ENCODE assay signal across 10 cellular contexts in genomic region chr12:122106891-122107660, GRCh38. TPM values are rescaled to one million over a fixed set of nuclear protein-coding genes. Genes with fewer than 3 reads are reported as not detected.
A peak's percentile ranks its signal among the peaks of the same experiment; 100 is the strongest.
DNase-seq lines count a peak whose midpoint lies in the region; ATAC-seq and TF ChIP-seq lines count a peak whose summit lies in the region.
"Had no signal": no experiment of that assay in that cellular context is flagged by ENCODE, and none has a peak within 500 bp of the region (broad histone marks: within the 10 kb centered on the region; RNA-seq: fewer than 3 reads in every experiment).

No MANE protein-coding gene starts in this region.

- peak overlapping the region in 1 of 2 donors; percentile 20 for H3K27ac ChIP-seq in lung (ENCODE audit: low read depth in 1 of 2, low read length in 1 of 2)

- no peaks in the 10 kb centered on the region for H3K27me3 Mint-ChIP-seq in type B pancreatic cell

- no peaks in the 10 kb centered on the region for H3K27me3 ChIP-seq in lung (ENCODE audit: control insufficient read depth, insufficient read depth)

- H3K9me3 Mint-ChIP-seq in type B pancreatic cell = peaks cover 3% of the 10 kb centered on the region

- peaks cover 10% of the 10 kb centered on the region for H3K36me3 Mint-ChIP-seq in type B pancreatic cell

- TF ChIP-seq CTCF in lung (IDR thresholded peaks at IDR 0.05; ENCODE audit: control extremely low read depth, extremely low read depth) (no peak), type B pancreatic cell (conservative IDR thresholded peaks at IDR 0.05) (no peak)

- peaks cover 8 to 25% of the 10 kb centered on the region in 2 donors for H3K4me1 ChIP-seq in lung (ENCODE audit: control insufficient read depth in 2 of 2, insufficient read depth in 2 of 2, low read length in 2 of 2)

- H3K36me3 ChIP-seq in lung (ENCODE audit: control insufficient read depth in 2 of 2, insufficient read depth in 2 of 2, low read length in 2 of 2) = peaks cover 0 to 1% of the 10 kb centered on the region in 2 donors

- H3K27ac Mint-ChIP-seq in type B pancreatic cell = no peak overlapping the region

- peaks cover 12% of the 10 kb centered on the region for H3K4me1 Mint-ChIP-seq in type B pancreatic cell (ENCODE audit: unreplicated experiment)

- WGBS in lung, 2 donors = 68 to 80% methylated on average over 13 of the region's 13 CpGs

- ATAC-seq in lung (ENCODE audit: insufficient read depth, low FRiP score) = peak; percentile 79
- no peak for ATAC-seq in GM18907 (IDR thresholded peaks at IDR 0.05; ENCODE audit: unreplicated experiment)

- no peak overlapping the region for H3K4me3 ChIP-seq in lung

- no peak overlapping the region for H3K4me3 Mint-ChIP-seq in type B pancreatic cell

- DNase-seq in AG20443 (ENCODE audit: low spot score) (peak; percentile 73), NCI-H2029 (lab: John Stamatoyannopoulos, UW) (peak; percentile 96), amniotic epithelial cell (ENCODE audit: low read depth) (peak; percentile 83), lung (ENCODE audit: low spot score) (peak; percentile 84), DMS 273 treated with DMSO at 0.1 percent for 48 hours (lab: John Stamatoyannopoulos, UW) (no peak), type B pancreatic cell (ENCODE audit: extremely low spot score, unreplicated experiment) (no peak), NCI-H1048 (lab: John Stamatoyannopoulos, UW) (no peak)
- DNase-seq: GDM1, midbrain had no signal

- no peaks in the 10 kb centered on the region for H3K9me3 ChIP-seq in lung (ENCODE audit: control insufficient read depth in 2 of 2, insufficient read depth in 1 of 2, low read length in 1 of 2)

RNA-seq across cellular contexts. Expression of gene MLXIP, which starts 28.5 kb away (rescaled TPM):
- total RNA-seq in lung (10 to 100 TPM; 47.0 to 58.8 TPM), type B pancreatic cell (ENCODE audit: low replicate concordance) (28.4 and 44.5 TPM in 2 replicates)
- 10 to 100 TPM; 29.1 to 30.5 TPM for polyA plus RNA-seq in lung

Comparison
In these comparisons a context has a peak if more than half of its experiments do, and no peak if none do; other contexts are left out.
1. DNase-seq: peak in AG20443 (single experiment), NCI-H2029 (single experiment), amniotic epithelial cell (single experiment) and lung (single experiment); none in DMS 273 treated with DMSO at 0.1 percent for 48 hours (single experiment), type B pancreatic cell (single experiment) and NCI-H1048 (single experiment).